19 cellular contexts compared by ENCODE assay signal in genomic region chr1:224781800-224782199, GRCh38.
A peak's percentile ranks its signal among the peaks of the same experiment; 100 is the strongest.
DNase-seq lines count a peak whose midpoint lies in the region; ATAC-seq, FAIRE-seq and TF ChIP-seq lines count a peak whose summit lies in the region.
"Had no signal": no experiment of that assay in that cellular context is flagged by ENCODE, and none has a peak within 500 bp of the region (broad histone marks: within the 10 kb centered on the region; RNA-seq: fewer than 3 reads in every experiment).

No MANE protein-coding gene starts in this region.

- no peak for TF ChIP-seq POLR2A in lower leg skin (IDR thresholded peaks at IDR 0.05)

- 23% methylated on average over 2 of the region's 2 CpGs for WGBS in liver
- 83 to 84% methylated on average over 2 of the region's 2 CpGs for WGBS in lower leg skin, 2 donors

- H3K4me3 ChIP-seq in liver (ENCODE audit: low read depth in 1 of 3, low read length in 3 of 3), result no peak overlapping the region
- H3K4me3 ChIP-seq in lower leg skin (ENCODE audit: low read depth, poor library complexity, severe bottlenecking), result no peak overlapping the region
- H3K4me3 ChIP-seq: BLaER1 treated with 17β-estradiol and CSF1 and Interleukin-3, amounts not matched to agents 10 nM and 100 nM; ovary; stomach had no signal

- TF ChIP-seq CTCF in liver (IDR thresholded peaks at IDR 0.05; ENCODE audit: low read depth, low read length, missing input control) (no peak), lower leg skin (IDR thresholded peaks at IDR 0.05) (no peak)

- intact Hi-C loops in lower leg skin (cut with DNase I; ENCODE audit: low total_unique reads), result no loop called here

- peak; percentile 21 to 42 for TF ChIP-seq RAD21 in liver (IDR thresholded peaks at IDR 0.05)

- H3K36me3 ChIP-seq in liver (ENCODE audit: control insufficient read depth in 4 of 4, insufficient read depth in 3 of 4, low read depth in 1 of 4, low read length in 3 of 4), result no peaks in the 10 kb centered on the region
- H3K36me3 ChIP-seq: BLaER1 treated with 17β-estradiol and CSF1 and Interleukin-3, amounts not matched to agents 10 nM and 100 nM; ovary; stomach had no signal

- DNase-seq in GM19239 (ENCODE audit: insufficient read length, low spot score) (no peak), NCI-H748 treated with DMSO at 0.1 percent for 48 hours (lab: John Stamatoyannopoulos, UW) (no peak), lower leg skin (ENCODE audit: low spot score in 2 of 2) (no peak), SIG-M5 (lab: John Stamatoyannopoulos, UW) (no peak), globus pallidus (ENCODE audit: low spot score) (no peak)
- DNase-seq: activated CD4-positive, CD25-positive, alpha-beta regulatory T cell treated with anti-CD3 and anti-CD28 coated beads, Interleukin-2, amount 50 U/mL, for 72 hours; foreskin keratinocyte; immature natural killer cell; midbrain; NCI-H1105; NCI-H446; ovary; PC-3; stomach; SW 1271 had no signal

- peak; percentile 44 for ATAC-seq in HG02571 (IDR thresholded peaks at IDR 0.05; ENCODE audit: unreplicated experiment)
- ATAC-seq in HG03378 (IDR thresholded peaks at IDR 0.05; ENCODE audit: unreplicated experiment), result peak; percentile 48
- ATAC-seq: foreskin keratinocyte, PC-3 had no signal

- no peak overlapping the region for H3K9ac ChIP-seq in liver (ENCODE audit: low read depth in 1 of 2, low read length in 2 of 2)
- H3K9ac ChIP-seq: BLaER1 treated with 17β-estradiol and CSF1 and Interleukin-3, amounts not matched to agents 10 nM and 100 nM had no signal

- peaks cover 2 to 6% (median 4%) of the 10 kb centered on the region in 4 donors for H3K4me1 ChIP-seq in liver (ENCODE audit: control insufficient read depth in 4 of 4, insufficient read depth in 4 of 4, low read length in 3 of 4)
- H3K4me1 ChIP-seq: foreskin keratinocyte had no signal

- no peaks in the 10 kb centered on the region for H3K9me3 ChIP-seq in liver (ENCODE audit: control insufficient read depth in 4 of 4, low read length in 3 of 4)
- H3K9me3 ChIP-seq: ovary, stomach had no signal

- FAIRE-seq in GM19239 (lab: Jason Lieb, UNC), result peak; percentile 93

- no peaks in the 10 kb centered on the region for H3K27me3 ChIP-seq in liver (ENCODE audit: control insufficient read depth in 4 of 4, insufficient read depth in 4 of 4, low read length in 3 of 4)
- H3K27me3 ChIP-seq: BLaER1 treated with 17β-estradiol and CSF1 and Interleukin-3, amounts not matched to agents 10 nM and 100 nM; ovary; stomach had no signal

- peak overlapping the region in 1 of 2 donors; percentile 60 for H3K27ac ChIP-seq in liver (ENCODE audit: low read depth in 1 of 2, low read length in 2 of 2)
- H3K27ac ChIP-seq: BLaER1 treated with 17β-estradiol and CSF1 and Interleukin-3, amounts not matched to agents 10 nM and 100 nM; foreskin keratinocyte; ovary; stomach had no signal

TF ChIP-seq in liver, 16 proteins besides CTCF, POLR2A, EP300 and RAD21:
- TF ChIP-seq FOXA1 (IDR thresholded peaks at IDR 0.05), result no peak
- peak; percentile 82 to 88 for TF ChIP-seq HNF4A (conservative IDR thresholded peaks at IDR 0.05)
- TF ChIP-seq ATF3 (IDR thresholded peaks at IDR 0.05), result peak; percentile 77
- peak; percentile 92 for TF ChIP-seq YY1 (IDR thresholded peaks at IDR 0.05)
- peak; percentile 87 for TF ChIP-seq SP1 (IDR thresholded peaks at IDR 0.05)
- TF ChIP-seq JUND (IDR thresholded peaks at IDR 0.05), result no peak
- TF ChIP-seq RXRA (IDR thresholded peaks at IDR 0.05), result peak; percentile 67 to 68
- no peak for TF ChIP-seq TAF1 (conservative IDR thresholded peaks at IDR 0.05)
- no peak for TF ChIP-seq REST (IDR thresholded peaks at IDR 0.05)
- TF ChIP-seq HNF4G (IDR thresholded peaks at IDR 0.05), result peak; percentile 16
- no peak for TF ChIP-seq GABPA (IDR thresholded peaks at IDR 0.05 in 1 of 2, conservative IDR thresholded peaks at IDR 0.05 in 1 of 2)
- TF ChIP-seq MAX (IDR thresholded peaks at IDR 0.05), result no peak
- no peak for TF ChIP-seq NR2F2 (IDR thresholded peaks at IDR 0.05)
- no peak for TF ChIP-seq EGR1 (IDR thresholded peaks at IDR 0.05; ENCODE audit: low read depth in 2 of 2)
- no peak for TF ChIP-seq ZBTB33 (IDR thresholded peaks at IDR 0.05)
- TF ChIP-seq FOXA2 (IDR thresholded peaks at IDR 0.05), result peak; percentile 89
